26 cellular contexts compared by ENCODE assay signal in the genomic region with DNA sequence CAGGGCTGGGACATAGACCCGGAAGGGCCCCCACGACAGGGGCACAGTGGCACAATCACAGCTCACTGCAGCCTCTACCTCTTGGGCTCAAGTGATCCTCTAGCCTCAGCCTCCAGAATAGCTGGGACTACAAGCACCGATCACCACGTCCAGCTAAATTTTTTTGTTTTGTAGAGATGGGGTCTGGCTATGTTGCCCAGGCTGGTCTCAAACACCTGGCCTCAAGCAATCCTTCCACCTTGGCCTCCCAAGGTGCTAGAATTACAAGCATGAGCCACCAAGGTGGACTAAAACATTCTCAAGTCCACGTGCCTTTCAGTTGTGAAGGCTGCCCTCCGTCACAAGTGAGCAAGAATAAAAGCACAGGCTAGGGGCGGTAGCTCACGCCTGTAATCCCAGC. TPM values are rescaled to one million over a fixed set of nuclear protein-coding genes. Genes with fewer than 3 reads are reported as not detected.
DNase-seq lines count a peak whose midpoint lies in the region; ATAC-seq, FAIRE-seq and TF ChIP-seq lines count a peak whose summit lies in the region.
"Had no signal": no experiment of that assay in that cellular context is flagged by ENCODE, and none has a peak within 500 bp of the region (broad histone marks: within the 10 kb centered on the region; RNA-seq: fewer than 3 reads in every experiment).

No MANE protein-coding gene starts in this region.

- no peak overlapping the region for H3K4me2 ChIP-seq in K562 (ENCODE audit: insufficient read depth, low read length)
- H3K4me2 ChIP-seq: A549 had no signal

- no peak overlapping the region for H2AFZ ChIP-seq in K562 (ENCODE audit: low read depth, low read length)

- no peak overlapping the region for H3K4me3 Mint-ChIP-seq in activated T-cell treated with anti-CD3 and anti-CD28 coated beads, Interleukin-2, amount 50 U/mL, for 24 hours
- H3K4me3 Mint-ChIP-seq: B cell; CD4-positive, alpha-beta memory T cell; CD4-positive, CD25-positive, alpha-beta regulatory T cell; CD8-positive, alpha-beta memory T cell had no signal

- no peaks in the 10 kb centered on the region for H3K36me3 ChIP-seq in right atrium auricular region
- peaks cover 5% of the 10 kb centered on the region; the same call in 1 of the 3 replicates for H3K36me3 ChIP-seq in K562 (ENCODE audit: control insufficient read depth, insufficient read depth, low read length)
- peaks cover 14% of the 10 kb centered on the region for H3K36me3 ChIP-seq in lower lobe of right lung

- CTCF ChIA-PET in K562 (lab: Yijun Ruan, JAX; ENCODE audit: low intra/inter-chr PET ratio): no interaction called here

- H3K4me1 Mint-ChIP-seq in activated T-cell treated with anti-CD3 and anti-CD28 coated beads, Interleukin-2, amount 50 U/mL, for 24 hours (ENCODE audit: low read depth): peaks cover 4% of the 10 kb centered on the region
- H3K4me1 Mint-ChIP-seq: B cell had no signal

- FAIRE-seq in K562 (lab: Jason Lieb, UNC): no peak
- FAIRE-seq: A549, GM12878, GM12892, GM18507 had no signal

- ATAC-seq in Right ventricle myocardium superior (ENCODE audit: poor library complexity) (no peak), K562 (no peak), lower lobe of right lung (no peak)
- ATAC-seq: A549, GM12878 had no signal

- H3K27ac ChIP-seq in right atrium auricular region (no peak overlapping the region), K562 (ENCODE audit: extremely low read depth, low read depth, low read length) (no peak overlapping the region), lower lobe of right lung (no peak overlapping the region)
- H3K27ac ChIP-seq: 22Rv1; A549; BLaER1 treated with 17β-estradiol and CSF1 and Interleukin-3, amounts not matched to agents 10 nM and 100 nM; C4-2B had no signal

- H3K4me3 ChIP-seq in right atrium auricular region: no peak overlapping the region
- H3K4me3 ChIP-seq in K562: no peak overlapping the region
- no peak overlapping the region for H3K4me3 ChIP-seq in lower lobe of right lung
- H3K4me3 ChIP-seq: A549; BLaER1 treated with 17β-estradiol and CSF1 and Interleukin-3, amounts not matched to agents 10 nM and 100 nM; GM12878 had no signal

- WGBS in K562 (ENCODE audit: insufficient coverage, low coverage, missing lambda C conversion rate): 73% methylated on average over 8 of the region's 8 CpGs

- intact Hi-C loops in Right ventricle myocardium superior (cut with DNase I): no loop called here
- intact Hi-C loops in K562 (cut with micrococcal nuclease): no loop called here
- intact Hi-C loops in lower lobe of right lung (cut with DNase I): no loop called here

- no TSS peak for BruUV-seq in K562 (replicated peaks; lab: Mats Ljungman, UMichigan)

- no peaks in the 10 kb centered on the region for H3K27me3 Mint-ChIP-seq in activated T-cell treated with anti-CD3 and anti-CD28 coated beads, Interleukin-2, amount 50 U/mL, for 24 hours
- H3K27me3 Mint-ChIP-seq: B cell; CD4-positive, alpha-beta memory T cell; CD4-positive, CD25-positive, alpha-beta regulatory T cell; CD8-positive, alpha-beta memory T cell had no signal

- in situ Hi-C loops in K562 (cut with MboI): no loop called here

- no peak for TF ChIP-seq EP300 in K562 (IDR thresholded peaks at IDR 0.05; ENCODE audit: low read length)

- TF ChIP-seq RAD21 in K562 (CRISPR knock-in tag; conservative IDR thresholded peaks at IDR 0.05 in 1 of 2, IDR thresholded peaks at IDR 0.05 in 1 of 2): no peak

- H3K27me3 ChIP-seq in right atrium auricular region (no peaks in the 10 kb centered on the region), K562 (ENCODE audit: control insufficient read depth in 2 of 2, insufficient read depth in 2 of 2, low read length in 2 of 2) (no peaks in the 10 kb centered on the region), lower lobe of right lung (ENCODE audit: low read depth) (no peaks in the 10 kb centered on the region)
- H3K27me3 ChIP-seq: BLaER1 treated with 17β-estradiol and CSF1 and Interleukin-3, amounts not matched to agents 10 nM and 100 nM had no signal

- no peaks in the 10 kb centered on the region for H3K79me2 ChIP-seq in K562 (ENCODE audit: control insufficient read depth, insufficient read depth, low read length)

- H3K9ac ChIP-seq in K562 (ENCODE audit: insufficient read depth in 1 of 2, low read depth in 2 of 2, low read length in 2 of 2): no peak overlapping the region
- H3K9ac ChIP-seq: BLaER1 treated with 17β-estradiol and CSF1 and Interleukin-3, amounts not matched to agents 10 nM and 100 nM had no signal

- H4K20me1 ChIP-seq in K562 (replicated peaks; ENCODE audit: control insufficient read depth, insufficient read depth, low read length): peaks cover 4% of the 10 kb centered on the region; the same call in 1 of the 2 replicates

- H3K9me3 Mint-ChIP-seq in activated T-cell treated with anti-CD3 and anti-CD28 coated beads, Interleukin-2, amount 50 U/mL, for 24 hours: peaks cover 12% of the 10 kb centered on the region

- H3K4me1 ChIP-seq in right atrium auricular region (peaks cover 0 to 9% of the 10 kb centered on the region in 2 donors), K562 (replicated peaks in 1 of 2; ENCODE audit: control insufficient read depth in 2 of 2, insufficient read depth in 2 of 2, low read length in 2 of 2) (peaks cover 2 to 19% of the 10 kb centered on the region in 2 experiments; a peak in 3 of 5 replicates), lower lobe of right lung (peaks cover 14% of the 10 kb centered on the region)
- H3K4me1 ChIP-seq: A549 had no signal

- H3K9me3 ChIP-seq in right atrium auricular region: no peaks in the 10 kb centered on the region
- H3K9me3 ChIP-seq in K562 (replicated peaks; ENCODE audit: control insufficient read depth, insufficient read depth, low read depth, low read length): peaks cover 14% of the 10 kb centered on the region
- H3K9me3 ChIP-seq in lower lobe of right lung: no peaks in the 10 kb centered on the region
- H3K9me3 ChIP-seq: A549 had no signal

- peaks cover 8% of the 10 kb centered on the region for H3K9me1 ChIP-seq in K562 (ENCODE audit: control insufficient read depth, insufficient read depth, low read length)

- peak; percentile 8 for DNase-seq in Right ventricle myocardium superior
- DNase-seq in right atrium auricular region (ENCODE audit: low spot score): no peak
- no peak for DNase-seq in K562 (ENCODE audit: extremely low read depth in 1 of 4, low spot score in 3 of 4)
- DNase-seq in lower lobe of right lung: peak; percentile 6
- no peak for DNase-seq in activated T-cell treated with anti-CD3 and anti-CD28 coated beads, Interleukin-2, amount 50 U/mL, for 24 hours
- no peak for DNase-seq in SK-N-DZ (ENCODE audit: low spot score)
- DNase-seq: AML-193; CD4-positive, alpha-beta memory T cell; CD4-positive, CD25-positive, alpha-beta regulatory T cell; CD8-positive, alpha-beta memory T cell; COR-L47; DMS 273 treated with DMSO at 0.1 percent for 48 hours; DMS153; DMS53; DMS79; DND-41; EL; GDM1 had no signal

- H3K27ac Mint-ChIP-seq in activated T-cell treated with anti-CD3 and anti-CD28 coated beads, Interleukin-2, amount 50 U/mL, for 24 hours: no peak overlapping the region
- H3K27ac Mint-ChIP-seq: B cell; CD4-positive, CD25-positive, alpha-beta regulatory T cell; CD8-positive, alpha-beta memory T cell had no signal

- TF ChIP-seq CTCF in right atrium auricular region (IDR thresholded peaks at IDR 0.05): no peak
- TF ChIP-seq CTCF in K562 (IDR thresholded peaks at IDR 0.05 in 2 of 3, conservative IDR thresholded peaks at IDR 0.05 in 1 of 3; ENCODE audit: insufficient read depth in 2 of 3, low read depth in 1 of 3, low read length in 3 of 3): no peak
- TF ChIP-seq CTCF in lower lobe of right lung (IDR thresholded peaks at IDR 0.05): no peak

- POLR2A ChIA-PET in K562 (lab: Yijun Ruan, JAX): interaction anchor here (0.6 to 2.0 kb wide), 10 partner anchors 9 to 231 kb away, joined by 3 to 14 read pairs (median 4); a partner anchor contains a TSS

- TF ChIP-seq POLR2A in K562 (conservative IDR thresholded peaks at IDR 0.05): no peak; the same call in 1 of the 2 replicates

- peaks cover 17% of the 10 kb centered on the region for H3K36me3 Mint-ChIP-seq in activated T-cell treated with anti-CD3 and anti-CD28 coated beads, Interleukin-2, amount 50 U/mL, for 24 hours (ENCODE audit: low read depth)

RNA-seq across cellular contexts. Expression of a gene that starts 10.1 kb away (rescaled TPM):
- total RNA-seq in Right ventricle myocardium superior: 75.3 TPM
- total RNA-seq in right atrium auricular region: 100 to 1,000 TPM; 142 to 195 TPM
- total RNA-seq in K562 (2011; cell fraction: chromatin; rRNA removed; ENCODE audit: low replicate concordance): 125 and 360 TPM in 2 replicates
- total RNA-seq in K562 (2011; cell fraction: nucleolus; rRNA removed): 500 and 649 TPM in 2 replicates
- 301 and 358 TPM in 2 replicates for total RNA-seq in K562 (2011; cell fraction: nucleoplasm; rRNA removed)
- total RNA-seq in K562 (2014; rRNA removed): 334 and 497 TPM in 2 replicates
- 29.4 and 46.3 TPM in 2 replicates for total RNA-seq in K562 (2014; rRNA removed; fragmentation: Illumina TruSeq; extraction: Trizol)
- 155 and 156 TPM in 2 replicates for total RNA-seq in K562 (2015; rRNA removed; fragmentation: Illumina TruSeq; extraction: Trizol)
- 348 and 351 TPM in 2 replicates for total RNA-seq in K562 (2021)
- 185 and 498 TPM in 2 replicates for polyA plus RNA-seq in K562 (2011; rRNA removed)
- 652 and 657 TPM in 2 replicates for polyA plus RNA-seq in K562 (2011; cell fraction: cytosol; rRNA removed)
- polyA plus RNA-seq in K562 (2011; cell fraction: nucleus; rRNA removed): 321 and 432 TPM in 2 replicates
- polyA plus RNA-seq in K562 (2012): 279 and 699 TPM in 2 replicates
- 108 and 305 TPM in 2 replicates for polyA plus RNA-seq in K562 (2014; fragmentation: Illumina TruSeq; extraction: Trizol)
- polyA plus RNA-seq in K562 (2014; fragmentation: Nextera tagmentation; extraction: Ambion mirVana): 10 to 100 TPM; 12.5 to 39.6 TPM
- polyA plus RNA-seq in K562 (2014; rRNA removed): 263 and 317 TPM in 2 replicates
- 92.9 and 123 TPM in 2 replicates for polyA minus RNA-seq in K562 (2011; rRNA and poly(A)+ RNA removed)
- polyA minus RNA-seq in K562 (2011; cell fraction: cytosol; rRNA and poly(A)+ RNA removed): 148 and 344 TPM in 2 replicates
- 63.8 and 154 TPM in 2 replicates for polyA minus RNA-seq in K562 (2011; cell fraction: nucleus; rRNA and poly(A)+ RNA removed)
- total RNA-seq in lower lobe of right lung: 235 TPM
- polyA plus RNA-seq in SK-N-DZ (2014; cell fraction: cytosol; rRNA removed): 130 TPM in 2 replicates
- 79.0 and 109 TPM in 2 replicates for polyA plus RNA-seq in SK-N-DZ (2014; cell fraction: nucleus; rRNA removed)

RNA-seq across cellular contexts. Expression of a gene that starts 10.1 kb away (rescaled TPM):
- 40.4 TPM for total RNA-seq in Right ventricle myocardium superior
- total RNA-seq in right atrium auricular region: 10 to 100 TPM; 16.2 to 18.4 TPM
- 156 and 367 TPM in 2 replicates for total RNA-seq in K562 (2011; cell fraction: chromatin; rRNA removed; ENCODE audit: low replicate concordance)
- 176 and 216 TPM in 2 replicates for total RNA-seq in K562 (2011; cell fraction: nucleolus; rRNA removed)
- total RNA-seq in K562 (2011; cell fraction: nucleoplasm; rRNA removed): 160 and 165 TPM in 2 replicates
- total RNA-seq in K562 (2014; rRNA removed): 49.4 and 60.7 TPM in 2 replicates
- total RNA-seq in K562 (2014; rRNA removed; fragmentation: Illumina TruSeq; extraction: Trizol): 25.1 and 32.6 TPM in 2 replicates
- total RNA-seq in K562 (2015; rRNA removed; fragmentation: Illumina TruSeq; extraction: Trizol): 45.9 and 50.4 TPM in 2 replicates
- 78.2 and 80.2 TPM in 2 replicates for total RNA-seq in K562 (2021)
- 50.2 and 93.6 TPM in 2 replicates for polyA plus RNA-seq in K562 (2011; rRNA removed)
- 84.2 and 98.0 TPM in 2 replicates for polyA plus RNA-seq in K562 (2011; cell fraction: cytosol; rRNA removed)
- polyA plus RNA-seq in K562 (2011; cell fraction: nucleus; rRNA removed): 148 and 181 TPM in 2 replicates
- polyA plus RNA-seq in K562 (2012): 83.1 and 83.5 TPM in 2 replicates
- polyA plus RNA-seq in K562 (2014; fragmentation: Illumina TruSeq; extraction: Trizol): 45.0 and 66.1 TPM in 2 replicates
- 1 to 10 TPM; 3.3 to 4.4 TPM for polyA plus RNA-seq in K562 (2014; fragmentation: Nextera tagmentation; extraction: Ambion mirVana)
- polyA plus RNA-seq in K562 (2014; rRNA removed): 52.5 and 57.0 TPM in 2 replicates
- 44.4 and 47.5 TPM in 2 replicates for polyA minus RNA-seq in K562 (2011; rRNA and poly(A)+ RNA removed)
- 55.3 and 75.6 TPM in 2 replicates for polyA minus RNA-seq in K562 (2011; cell fraction: cytosol; rRNA and poly(A)+ RNA removed)
- 57.4 and 103 TPM in 2 replicates for polyA minus RNA-seq in K562 (2011; cell fraction: nucleus; rRNA and poly(A)+ RNA removed)
- 47.5 TPM for total RNA-seq in lower lobe of right lung
- 25.9 and 26.6 TPM in 2 replicates for polyA plus RNA-seq in SK-N-DZ (2014; cell fraction: cytosol; rRNA removed)
- polyA plus RNA-seq in SK-N-DZ (2014; cell fraction: nucleus; rRNA removed): 58.9 and 60.3 TPM in 2 replicates

Comparison
In these comparisons a context has a peak if more than half of its experiments do, and no peak if none do; other contexts are left out.
1. DNase-seq: peak in Right ventricle myocardium superior (single experiment) and lower lobe of right lung (single experiment); none in right atrium auricular region (single experiment), K562 (0 of 4), activated T-cell treated with anti-CD3 and anti-CD28 coated beads, Interleukin-2, amount 50 U/mL, for 24 hours (single experiment) and SK-N-DZ (single experiment).